ENCODE assay signal across 32 cellular contexts in genomic region chr17:70105154-70105553, GRCh38. TPM values are rescaled to one million over a fixed set of nuclear protein-coding genes. Genes with fewer than 3 reads are reported as not detected.
"Had no signal": no experiment of that assay in that cellular context is flagged by ENCODE, and none has a peak within 500 bp of the region (broad histone marks: within the 10 kb centered on the region; RNA-seq: fewer than 3 reads in every experiment).

No MANE protein-coding gene starts in this region.

- H3K27ac ChIP-seq: epithelial cell of prostate, esophagus squamous epithelium, ovary, prostate gland, sigmoid colon, upper lobe of left lung, VCaP had no signal

- FAIRE-seq: bronchial epithelial cell, endometrium, small intestine, TTC549 had no signal

- ATAC-seq: activated naive CD4-positive, alpha-beta T cell treated with anti-CD3 and anti-CD28 coated beads, Interleukin-2, amount 50 U/mL, for 72 hours; left ventricle myocardium superior; mucosa of descending colon; natural killer cell treated with Interleukin-12 subunit alpha and Interleukin-12 subunit beta and Interleukin-15 and Interleukin-18, amount 100 ng/mL, for 72 hours; stimulated activated memory B cell treated with anti-CD40 and anti-IgM and Interleukin-4, amounts not matched to agents 10 μg/mL and 1 μg/mL and 100 μg/mL, for 72 hours; stimulated activated naive CD8-positive, alpha-beta T cell treated with anti-CD3 and anti-CD28 coated beads, Interleukin-15, amount 100 ng/mL, for 72 hours had no signal

- H3K4me3 Mint-ChIP-seq: activated T-cell treated with anti-CD3 and anti-CD28 coated beads, Interleukin-2, amount 50 U/mL, for 72 hours; central memory CD8-positive, alpha-beta T cell; dendritic cell treated with granulocyte-macrophage colony-stimulating factor and Interleukin-4, amounts not matched to agents 40 ng/mL and 50 ng/mL, for 4 days; natural killer cell treated with Interleukin-12 subunit alpha and Interleukin-12 subunit beta and Interleukin-15 and Interleukin-18, amount 100 ng/mL, for 72 hours; stimulated activated memory B cell treated with anti-CD40 and anti-IgM and Interleukin-4, amounts not matched to agents 10 μg/mL and 1 μg/mL and 100 μg/mL, for 72 hours; stimulated activated naive CD8-positive, alpha-beta T cell treated with anti-CD3 and anti-CD28 coated beads, Interleukin-15, amount 100 ng/mL, for 72 hours had no signal

- H3K36me3 ChIP-seq: esophagus squamous epithelium, ovary, prostate gland, sigmoid colon, upper lobe of left lung had no signal

- H3K9me3 Mint-ChIP-seq: activated naive CD4-positive, alpha-beta T cell treated with anti-CD3 and anti-CD28 coated beads, Interleukin-2, amount 50 U/mL, for 72 hours; activated T-cell treated with anti-CD3 and anti-CD28 coated beads, Interleukin-2, amount 50 U/mL, for 72 hours; dendritic cell treated with granulocyte-macrophage colony-stimulating factor and Interleukin-4, amounts not matched to agents 40 ng/mL and 50 ng/mL, for 4 days; stimulated activated memory B cell treated with anti-CD40 and anti-IgM and Interleukin-4, amounts not matched to agents 10 μg/mL and 1 μg/mL and 100 μg/mL, for 72 hours; stimulated activated naive CD8-positive, alpha-beta T cell treated with anti-CD3 and anti-CD28 coated beads, Interleukin-15, amount 100 ng/mL, for 72 hours had no signal

- H3K27me3 ChIP-seq: ovary, sigmoid colon, upper lobe of left lung had no signal

- H3K4me1 ChIP-seq: prostate gland, sigmoid colon, upper lobe of left lung had no signal

- H3K4me1 Mint-ChIP-seq: central memory CD8-positive, alpha-beta T cell; stimulated activated memory B cell treated with anti-CD40 and anti-IgM and Interleukin-4, amounts not matched to agents 10 μg/mL and 1 μg/mL and 100 μg/mL, for 72 hours; stimulated activated naive CD8-positive, alpha-beta T cell treated with anti-CD3 and anti-CD28 coated beads, Interleukin-15, amount 100 ng/mL, for 72 hours had no signal

- H3K9me3 ChIP-seq: esophagus squamous epithelium, mucosa of descending colon, ovary, prostate gland, sigmoid colon, upper lobe of left lung had no signal

- H3K36me3 Mint-ChIP-seq: activated naive CD4-positive, alpha-beta T cell treated with anti-CD3 and anti-CD28 coated beads, Interleukin-2, amount 50 U/mL, for 72 hours; natural killer cell treated with Interleukin-12 subunit alpha and Interleukin-12 subunit beta and Interleukin-15 and Interleukin-18, amount 100 ng/mL, for 72 hours; stimulated activated memory B cell treated with anti-CD40 and anti-IgM and Interleukin-4, amounts not matched to agents 10 μg/mL and 1 μg/mL and 100 μg/mL, for 72 hours had no signal

- DNase-seq: activated CD4-positive, alpha-beta T cell treated with anti-CD3 and anti-CD28 coated beads for 4 hours; activated CD4-positive, alpha-beta T cell treated with anti-CD3 and anti-CD28 coated beads, Interleukin-2, amount 50 U/mL, for 4 hours; activated naive CD4-positive, alpha-beta T cell; activated T-cell treated with anti-CD3 and anti-CD28 coated beads for 4 hours; activated T-cell treated with anti-CD3 and anti-CD28 coated beads, Interleukin-2, amount 50 U/mL, for 72 hours; effector CD4-positive, alpha-beta T cell; esophagus squamous epithelium; foreskin melanocyte; islet precursor cell; left ventricle myocardium superior; mucosa of descending colon; ovary; sigmoid colon; small intestine; stimulated activated CD4-positive, alpha-beta T cell treated with anti-CD3 and anti-CD28 coated beads, Interleukin-4, amount 100 ng/mL, for 24 hours; stimulated activated naive CD8-positive, alpha-beta T cell treated with anti-CD3 and anti-CD28 coated beads, Interleukin-15, amount 100 ng/mL, for 72 hours; T-helper 9 cell; upper lobe of left lung had no signal

- H3K27ac Mint-ChIP-seq: activated naive CD4-positive, alpha-beta T cell treated with anti-CD3 and anti-CD28 coated beads, Interleukin-2, amount 50 U/mL, for 72 hours; activated T-cell treated with anti-CD3 and anti-CD28 coated beads, Interleukin-2, amount 50 U/mL, for 72 hours; dendritic cell treated with granulocyte-macrophage colony-stimulating factor and Interleukin-4, amounts not matched to agents 40 ng/mL and 50 ng/mL, for 4 days; natural killer cell treated with Interleukin-12 subunit alpha and Interleukin-12 subunit beta and Interleukin-15 and Interleukin-18, amount 100 ng/mL, for 72 hours; stimulated activated memory B cell treated with anti-CD40 and anti-IgM and Interleukin-4, amounts not matched to agents 10 μg/mL and 1 μg/mL and 100 μg/mL, for 72 hours; stimulated activated naive CD8-positive, alpha-beta T cell treated with anti-CD3 and anti-CD28 coated beads, Interleukin-15, amount 100 ng/mL, for 72 hours had no signal

- H3K4me3 ChIP-seq: esophagus squamous epithelium, mucosa of descending colon, ovary, prostate gland, sigmoid colon, upper lobe of left lung had no signal

- H3K27me3 Mint-ChIP-seq: central memory CD8-positive, alpha-beta T cell; dendritic cell treated with granulocyte-macrophage colony-stimulating factor and Interleukin-4, amounts not matched to agents 40 ng/mL and 50 ng/mL, for 4 days; natural killer cell treated with Interleukin-12 subunit alpha and Interleukin-12 subunit beta and Interleukin-15 and Interleukin-18, amount 100 ng/mL, for 72 hours had no signal

RNA-seq across cellular contexts. Expression of gene KCNJ16, which starts 30.1 kb away (rescaled TPM):
- total RNA-seq: activated naive CD4-positive, alpha-beta T cell treated with anti-CD3 and anti-CD28 coated beads, Interleukin-2, amount 50 U/mL, for 72 hours; activated T-cell treated with anti-CD3 and anti-CD28 coated beads, Interleukin-2, amount 50 U/mL, for 72 hours; bronchial epithelial cell; left ventricle myocardium superior; lung microvascular endothelial cell; mesenteric fat pad; myocyte; natural killer cell treated with Interleukin-12 subunit alpha and Interleukin-12 subunit beta and Interleukin-15 and Interleukin-18, amount 100 ng/mL, for 72 hours had no signal
